Comparison of ENCODE assay signal across 21 cellular contexts in genomic region chr2:158779621-158780020, GRCh38. TPM values are rescaled to one million over a fixed set of nuclear protein-coding genes. Genes with fewer than 3 reads are reported as not detected.
"Had no signal": no experiment of that assay in that cellular context is flagged by ENCODE, and none has a peak within 500 bp of the region (broad histone marks: within the 10 kb centered on the region; RNA-seq: fewer than 3 reads in every experiment).

No MANE protein-coding gene starts in this region.

- H3K9me3 ChIP-seq: heart right ventricle, left lung, sigmoid colon had no signal

- H3K36me3 ChIP-seq: heart right ventricle, left lung, sigmoid colon had no signal

- H3K27me3 ChIP-seq: heart right ventricle, left lung, sigmoid colon had no signal

- H3K4me1 ChIP-seq: left lung, sigmoid colon had no signal

- DNase-seq: activated CD4-positive, alpha-beta T cell treated with anti-CD3 and anti-CD28 coated beads for 48 hours; activated CD8-positive, alpha-beta memory T cell treated with anti-CD3 and anti-CD28 coated beads for 24 hours; activated naive CD4-positive, alpha-beta T cell treated with Interleukin-2 at 50 U/mL for 16 hours; activated naive CD8-positive, alpha-beta T cell treated with anti-CD3 and anti-CD28 coated beads, Interleukin-2, amount 50 U/mL, for 24 hours; central memory CD4-positive, alpha-beta T cell; effector memory CD8-positive, alpha-beta T cell; erythroblast; heart right ventricle; left lung; mesendoderm; nephron progenitor cell; sigmoid colon; stimulated activated CD4-positive, alpha-beta T cell treated with anti-CD3 and anti-CD28 coated beads, Interleukin-2, amount 100 ng/mL, for 48 hours; stimulated activated naive CD4-positive, alpha-beta T cell treated with Interleukin-2 at 50 U/mL for 16 hours; T-helper 1 cell had no signal

- H3K4me3 ChIP-seq: coronary artery, heart right ventricle, left lung, sigmoid colon had no signal

- FAIRE-seq: frontal cortex, keratinocyte had no signal

- ATAC-seq: activated naive CD8-positive, alpha-beta T cell treated with anti-CD3 and anti-CD28 coated beads, Interleukin-2, amount 50 U/mL, for 24 hours; effector memory CD8-positive, alpha-beta T cell; left lung had no signal

- H3K27ac ChIP-seq: coronary artery, heart right ventricle, left lung, sigmoid colon had no signal

RNA-seq across cellular contexts. Expression of gene DAPL1, which starts 15.5 kb away (rescaled TPM):
- total RNA-seq: frontal cortex, heart right ventricle, left lung, osteocyte, pulmonary artery endothelial cell, urinary bladder had no signal
